In the genomic region with DNA sequence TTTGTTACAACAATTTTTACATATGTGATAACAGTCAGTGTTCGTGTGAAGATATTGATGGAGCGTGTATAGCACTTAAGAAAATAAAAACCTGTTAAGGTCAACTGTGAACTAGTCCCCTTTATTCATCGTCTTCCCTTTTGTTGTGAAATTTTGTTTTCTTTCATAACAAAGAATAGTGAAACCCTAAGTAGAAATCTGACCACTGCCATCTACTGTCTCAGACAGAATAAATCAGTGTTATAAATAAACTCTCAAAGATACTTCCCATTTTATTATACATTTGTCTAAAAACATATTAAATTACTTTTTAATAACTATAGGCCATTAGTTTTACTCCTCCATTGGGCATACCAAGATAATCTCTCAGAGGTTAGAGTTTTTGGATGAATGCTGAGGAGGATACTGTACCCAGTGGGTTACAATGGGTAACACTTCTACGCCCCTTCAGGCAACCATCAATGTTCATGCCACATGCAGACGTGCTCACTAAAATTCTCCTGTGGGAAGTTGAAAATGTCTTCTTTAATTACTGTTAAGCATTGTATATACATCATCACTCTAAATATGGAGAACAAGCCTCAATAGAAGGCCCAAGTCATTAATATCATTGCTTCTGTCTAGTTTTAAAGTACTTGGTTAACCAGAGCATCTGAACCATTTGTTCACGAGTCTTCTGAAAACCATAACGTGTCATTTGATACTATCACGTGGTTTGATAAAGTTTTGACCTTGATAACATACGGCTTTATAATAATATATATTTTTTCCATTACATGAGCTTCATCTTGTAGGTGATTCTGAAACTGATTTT, we compare ENCODE assay signal across 12 cellular contexts.
DNase-seq lines count a peak whose midpoint lies in the region; ATAC-seq, FAIRE-seq and TF ChIP-seq lines count a peak whose summit lies in the region.
"Had no signal": no experiment of that assay in that cellular context is flagged by ENCODE, and none has a peak within 500 bp of the region (broad histone marks: within the 10 kb centered on the region; RNA-seq: fewer than 3 reads in every experiment).

No MANE protein-coding gene starts in this region.

- CTCF ChIA-PET in GM12878 (lab: Yijun Ruan, JAX) = interaction anchor here (0.6 to 17.2 kb wide), 17 partner anchors 10 to 122 kb away, joined by 3 to 571 read pairs (median 6); no protein-coding TSS in a partner anchor

- POLR2A ChIA-PET in GM12878 (lab: Charles Lee) = interaction anchor here (1.1 to 1.3 kb wide), 5 partner anchors 11 to 107 kb away, joined by 3 to 5 read pairs (median 3); no protein-coding TSS in a partner anchor

- peaks cover 36% of the 10 kb centered on the region for H3K4me1 ChIP-seq in CD4-positive, CD25-positive, alpha-beta regulatory T cell (ENCODE audit: control insufficient read depth, insufficient read depth, low read length, poor library complexity, severe bottlenecking)
- H3K4me1 ChIP-seq in GM12878 (ENCODE audit: control insufficient read depth, insufficient read depth, low read length) = peaks cover 39% of the 10 kb centered on the region
- H3K4me1 ChIP-seq in foreskin keratinocyte = no peaks in the 10 kb centered on the region
- H3K4me1 ChIP-seq: SJSA1 had no signal

- RAD21 ChIA-PET in GM12878 (lab: Charles Lee; ENCODE audit: unreplicated experiment) = interaction anchor here (0.7 to 8.2 kb wide), 11 partner anchors 12 to 115 kb away, joined by 3 to 133 read pairs (median 7); no protein-coding TSS in a partner anchor

- peaks cover 11 to 61% (median 26%) of the 10 kb centered on the region in 4 donors for H3K4me1 Mint-ChIP-seq in CD4-positive, CD25-positive, alpha-beta regulatory T cell

- TF ChIP-seq RAD21 in GM12878 (IDR thresholded peaks at IDR 0.05; ENCODE audit: insufficient read depth, low read depth, low read length) = peak; percentile 56

- WGBS in GM12878 (ENCODE audit: insufficient coverage, insufficient replicate concordance, low lambda C conversion rate, missing lambda C conversion rate) = under 1% methylated on average over 9 of the region's 9 CpGs

- in situ Hi-C loops in GM12878 (cut with MboI) = loop anchor here (5.0 kb wide), 2 partner anchors 108 to 183 kb away; no protein-coding TSS in a partner anchor

- TF ChIP-seq EP300 in GM12878 (IDR thresholded peaks at IDR 0.05; ENCODE audit: borderline replicate concordance in 1 of 2, control insufficient read depth in 1 of 2, low read depth in 2 of 2, low read length in 2 of 2) = no peak

- no peaks in the 10 kb centered on the region for H4K20me1 ChIP-seq in GM12878 (ENCODE audit: control insufficient read depth, insufficient read depth)

- peak overlapping the region; percentile 34 for H3K4me2 ChIP-seq in GM12878 (ENCODE audit: control insufficient read depth, insufficient read depth)

- DNase-seq in CD4-positive, CD25-positive, alpha-beta regulatory T cell = no peak
- DNase-seq in GM12878 (ENCODE audit: low read depth, low spot score) = no peak
- DNase-seq in NCI-H446 (lab: John Stamatoyannopoulos, UW) = no peak
- DNase-seq in NCI-H1092 (lab: John Stamatoyannopoulos, UW) = no peak
- DNase-seq in SW 1271 (lab: John Stamatoyannopoulos, UW) = no peak
- DNase-seq in foreskin keratinocyte = no peak
- DNase-seq: activated effector memory CD4-positive, alpha-beta T cell treated with Interleukin-2 at 50 U/mL for 16 hours had no signal

- SMC1A ChIA-PET in GM12878 (lab: Charles Lee; ENCODE audit: uncharacterized antibody, unreplicated experiment) = interaction anchor here (0.6 to 25.0 kb wide), 14 partner anchors 8 to 1068 kb away, joined by 3 to 727 read pairs (median 4); no protein-coding TSS in a partner anchor

- FAIRE-seq in GM12878 (lab: Jason Lieb, UNC) = peak; percentile 7

- no peak for ATAC-seq in CD4-positive, CD25-positive, alpha-beta regulatory T cell (ENCODE audit: low read depth in 2 of 2)
- ATAC-seq in GM19467 (IDR thresholded peaks at IDR 0.05; ENCODE audit: unreplicated experiment) (peak; percentile 35), HG03159 (IDR thresholded peaks at IDR 0.05; ENCODE audit: unreplicated experiment) (peak; percentile 40), GM12878 (peak; percentile 29), foreskin keratinocyte (no peak)
- ATAC-seq: esophagus mucosa had no signal

- no peaks in the 10 kb centered on the region for H3K27me3 ChIP-seq in CD4-positive, CD25-positive, alpha-beta regulatory T cell (ENCODE audit: control insufficient read depth, insufficient read depth, low read length)
- H3K27me3 ChIP-seq in GM12878 (replicated peaks in 1 of 2; ENCODE audit: control insufficient read depth in 2 of 2, insufficient read depth in 2 of 2, low read length in 1 of 2) (no peaks in the 10 kb centered on the region), foreskin keratinocyte (no peaks in the 10 kb centered on the region)
- H3K27me3 ChIP-seq: SJSA1 had no signal

- peak overlapping the region; percentile 77 for H2AFZ ChIP-seq in GM12878 (ENCODE audit: control insufficient read depth, low read depth, low read length)

- H3K4me3 Mint-ChIP-seq in CD4-positive, CD25-positive, alpha-beta regulatory T cell = no peak overlapping the region

- intact Hi-C loops in GM12878 (cut with micrococcal nuclease; ENCODE audit: unreplicated experiment) = loop anchor here (2.0 kb wide), 1 partner anchor 109 kb away; no protein-coding TSS in a partner anchor

- H3K27ac Mint-ChIP-seq in CD4-positive, CD25-positive, alpha-beta regulatory T cell = peak overlapping the region; percentile 27 to 86 (median 86)

- no peaks in the 10 kb centered on the region for H3K9me3 ChIP-seq in CD4-positive, CD25-positive, alpha-beta regulatory T cell (ENCODE audit: control insufficient read depth in 2 of 2, low read length in 2 of 2)
- no peaks in the 10 kb centered on the region for H3K9me3 ChIP-seq in GM12878 (replicated peaks; ENCODE audit: control insufficient read depth, insufficient read depth, low read length)
- H3K9me3 ChIP-seq: SJSA1 had no signal

- no peak overlapping the region for H3K27ac ChIP-seq in CD4-positive, CD25-positive, alpha-beta regulatory T cell (ENCODE audit: insufficient read depth, low read length, poor library complexity, severe bottlenecking)
- H3K27ac ChIP-seq in GM12878 (ENCODE audit: control insufficient read depth, insufficient read depth) (peak overlapping the region; percentile 82), foreskin keratinocyte (no peak overlapping the region)
- H3K27ac ChIP-seq: C4-2B, SJSA1 had no signal

- peak overlapping the region; percentile 55 for H3K4me3 ChIP-seq in CD4-positive, CD25-positive, alpha-beta regulatory T cell (ENCODE audit: low read depth, low read length)
- H3K4me3 ChIP-seq in GM12878 = peak overlapping the region; percentile 23; the same call in 1 of the 2 replicates
- H3K4me3 ChIP-seq: SJSA1 had no signal

- H3K9ac ChIP-seq in GM12878 (ENCODE audit: control insufficient read depth, insufficient read depth, low read length) = no peak overlapping the region

- BruUV-seq in GM12878 (replicated peaks; lab: Mats Ljungman, UMichigan) = no TSS peak

- no peaks in the 10 kb centered on the region for H3K36me3 ChIP-seq in CD4-positive, CD25-positive, alpha-beta regulatory T cell (ENCODE audit: control insufficient read depth, insufficient read depth, low read length)
- H3K36me3 ChIP-seq in GM12878 (ENCODE audit: control insufficient read depth in 2 of 2, insufficient read depth in 2 of 2, low read length in 1 of 2) = no peaks in the 10 kb centered on the region
- H3K36me3 ChIP-seq: SJSA1 had no signal

- H3K79me2 ChIP-seq in GM12878 (ENCODE audit: control insufficient read depth, insufficient read depth, low read length) = no peaks in the 10 kb centered on the region

- peaks cover 4% of the 10 kb centered on the region for H3K27me3 Mint-ChIP-seq in CD4-positive, CD25-positive, alpha-beta regulatory T cell

- no peak for TF ChIP-seq POLR2A in GM12878 (IDR thresholded peaks at IDR 0.05; ENCODE audit: low read depth, low read length)

- H3K36me3 Mint-ChIP-seq in CD4-positive, CD25-positive, alpha-beta regulatory T cell = no peaks in the 10 kb centered on the region

- peaks cover 0 to under 1% (median 0%) of the 10 kb centered on the region in 7 donors for H3K9me3 Mint-ChIP-seq in CD4-positive, CD25-positive, alpha-beta regulatory T cell

- TF ChIP-seq CTCF in GM12878 (IDR thresholded peaks at IDR 0.05 in 2 of 3, conservative IDR thresholded peaks at IDR 0.05 in 1 of 3; ENCODE audit: control insufficient read depth in 2 of 3, extremely low read depth in 1 of 3, insufficient read depth in 1 of 3, low read depth in 3 of 3, low read length in 3 of 3) (peak in 2 of 3 experiments; percentile 25 to 26; a peak in 2 of 6 replicates), foreskin keratinocyte (conservative IDR thresholded peaks at IDR 0.05) (no peak)

TF ChIP-seq in GM12878, 131 proteins besides CTCF, POLR2A, EP300 and RAD21 (continues in another document):
- TF ChIP-seq TCF12 (IDR thresholded peaks at IDR 0.05; ENCODE audit: low read depth, low read length) (no peak), MEF2B (IDR thresholded peaks at IDR 0.05; ENCODE audit: partially characterized antibody, poor library complexity, severe bottlenecking) (no peak), HDAC2 (IDR thresholded peaks at IDR 0.05) (no peak), PAX5 (IDR thresholded peaks at IDR 0.05; ENCODE audit: borderline replicate concordance, low read depth, low read length) (no peak), RAD51 (IDR thresholded peaks at IDR 0.05) (peak; percentile 67)
- TF ChIP-seq, protein P1, sequence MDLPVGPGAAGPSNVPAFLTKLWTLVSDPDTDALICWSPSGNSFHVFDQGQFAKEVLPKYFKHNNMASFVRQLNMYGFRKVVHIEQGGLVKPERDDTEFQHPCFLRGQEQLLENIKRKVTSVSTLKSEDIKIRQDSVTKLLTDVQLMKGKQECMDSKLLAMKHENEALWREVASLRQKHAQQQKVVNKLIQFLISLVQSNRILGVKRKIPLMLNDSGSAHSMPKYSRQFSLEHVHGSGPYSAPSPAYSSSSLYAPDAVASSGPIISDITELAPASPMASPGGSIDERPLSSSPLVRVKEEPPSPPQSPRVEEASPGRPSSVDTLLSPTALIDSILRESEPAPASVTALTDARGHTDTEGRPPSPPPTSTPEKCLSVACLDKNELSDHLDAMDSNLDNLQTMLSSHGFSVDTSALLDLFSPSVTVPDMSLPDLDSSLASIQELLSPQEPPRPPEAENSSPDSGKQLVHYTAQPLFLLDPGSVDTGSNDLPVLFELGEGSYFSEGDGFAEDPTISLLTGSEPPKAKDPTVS (IDR thresholded peaks at IDR 0.05; ENCODE audit: low read depth, low read length) = no peak

Comparison
In these comparisons a context has a peak if more than half of its experiments do, and no peak if none do; other contexts are left out.
1. ATAC-seq: peak in GM19467 (single experiment), HG03159 (single experiment) and GM12878 (single experiment); none in CD4-positive, CD25-positive, alpha-beta regulatory T cell (0 of 2) and foreskin keratinocyte (single experiment).